ENCODE assay signal across 9 cellular contexts in the genomic region with DNA sequence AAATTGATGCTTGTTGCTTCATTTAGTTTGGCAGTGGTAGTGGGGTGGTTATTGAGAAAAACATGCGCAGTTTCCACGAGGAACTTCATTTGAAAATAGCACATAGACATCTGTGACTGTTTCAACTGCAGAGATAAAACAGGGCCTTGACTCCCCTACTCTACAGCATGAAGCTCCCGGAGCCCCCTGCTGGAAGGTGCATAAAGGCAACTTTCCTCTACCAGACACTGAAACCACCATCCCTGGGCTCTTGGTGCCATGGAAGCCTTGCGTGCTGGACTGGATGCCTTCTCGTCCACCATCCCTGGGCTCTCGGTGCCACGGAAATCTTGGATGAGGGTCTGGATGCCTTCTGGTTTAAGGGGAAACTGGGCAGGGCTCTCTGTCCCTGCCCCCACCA.
DNase-seq lines count a peak whose midpoint lies in the region; ATAC-seq and TF ChIP-seq lines count a peak whose summit lies in the region.
"Had no signal": no experiment of that assay in that cellular context is flagged by ENCODE, and none has a peak within 500 bp of the region (broad histone marks: within the 10 kb centered on the region; RNA-seq: fewer than 3 reads in every experiment).

No MANE protein-coding gene starts in this region.

- H3K4me1 Mint-ChIP-seq in activated CD8-positive, alpha-beta T cell treated with anti-CD3 and anti-CD28 coated beads, Interleukin-2, amount 10 ng/mL, durations not matched to agents 7 days and 5 days (ENCODE audit: low read depth): peaks cover 19% of the 10 kb centered on the region

- WGBS in tibial nerve, 2 donors: 83 to 87% methylated on average over 7 of the region's 7 CpGs

- DNase-seq in EH (ENCODE audit: low read depth): peak; percentile 48
- DNase-seq in LHCN-M2 (ENCODE audit: low read depth): peak; percentile 35
- peak; percentile 68 for DNase-seq in activated CD8-positive, alpha-beta T cell treated with anti-CD3 and anti-CD28 coated beads, Interleukin-2, amount 10 ng/mL, durations not matched to agents 7 days and 5 days
- DNase-seq in fibroblast of the conjunctiva (ENCODE audit: low read depth): peak; percentile 10
- peak; percentile 47 for DNase-seq in stimulated activated CD4-positive, alpha-beta T cell treated with anti-CD3 and anti-CD28 coated beads, Interleukin-4, amount 100 ng/mL, for 1 hour
- no peak for DNase-seq in tibial nerve (ENCODE audit: low spot score in 2 of 2)
- DNase-seq: activated B cell treated with CpG ODN at 0.5 μM for 24 hours had no signal

- H3K4me3 Mint-ChIP-seq in activated CD8-positive, alpha-beta T cell treated with anti-CD3 and anti-CD28 coated beads, Interleukin-2, amount 10 ng/mL, durations not matched to agents 7 days and 5 days: no peak overlapping the region
- H3K4me3 Mint-ChIP-seq: activated B cell treated with CpG ODN at 0.5 μM for 24 hours had no signal

- H3K27me3 ChIP-seq in tibial nerve: no peaks in the 10 kb centered on the region

- TF ChIP-seq CTCF in tibial nerve (IDR thresholded peaks at IDR 0.05): peak in 2 of 5 experiments; percentile 14 to 15

- peak; percentile 79 for ATAC-seq in activated CD8-positive, alpha-beta T cell treated with anti-CD3 and anti-CD28 coated beads, Interleukin-2, amount 10 ng/mL, durations not matched to agents 7 days and 5 days
- ATAC-seq in HG02623 (IDR thresholded peaks at IDR 0.05; ENCODE audit: unreplicated experiment) (no peak), GM18907 (IDR thresholded peaks at IDR 0.05; ENCODE audit: unreplicated experiment) (no peak)

- peaks cover 3% of the 10 kb centered on the region for H3K36me3 Mint-ChIP-seq in activated CD8-positive, alpha-beta T cell treated with anti-CD3 and anti-CD28 coated beads, Interleukin-2, amount 10 ng/mL, durations not matched to agents 7 days and 5 days (ENCODE audit: low read depth)

- H3K4me3 ChIP-seq in tibial nerve: no peak overlapping the region

- H3K9me3 Mint-ChIP-seq in activated CD8-positive, alpha-beta T cell treated with anti-CD3 and anti-CD28 coated beads, Interleukin-2, amount 10 ng/mL, durations not matched to agents 7 days and 5 days (ENCODE audit: insufficient read depth): no peaks in the 10 kb centered on the region

- POLR2A ChIA-PET in activated CD8-positive, alpha-beta T cell treated with anti-CD3 and anti-CD28 coated beads, Interleukin-2, amount 10 ng/mL, durations not matched to agents 7 days and 5 days (lab: Charles Lee): interaction anchor here (1.0 to 1.3 kb wide), 2 partner anchors 9 to 129 kb away, joined by 3 to 4 read pairs; no protein-coding TSS in a partner anchor

- H3K27ac Mint-ChIP-seq in activated CD8-positive, alpha-beta T cell treated with anti-CD3 and anti-CD28 coated beads, Interleukin-2, amount 10 ng/mL, durations not matched to agents 7 days and 5 days: no peak overlapping the region
- H3K27ac Mint-ChIP-seq: activated B cell treated with CpG ODN at 0.5 μM for 24 hours had no signal

- H3K9me3 ChIP-seq in tibial nerve: no peaks in the 10 kb centered on the region

- no peak for TF ChIP-seq POLR2A in tibial nerve (IDR thresholded peaks at IDR 0.05)

- no peaks in the 10 kb centered on the region for H3K4me1 ChIP-seq in tibial nerve

- H3K27ac ChIP-seq in tibial nerve: no peak overlapping the region

- H3K36me3 ChIP-seq in tibial nerve: no peaks in the 10 kb centered on the region

- CTCF ChIA-PET in activated CD8-positive, alpha-beta T cell treated with anti-CD3 and anti-CD28 coated beads, Interleukin-2, amount 10 ng/mL, durations not matched to agents 7 days and 5 days (lab: Charles Lee): interaction anchor here (0.7 to 5.3 kb wide), 22 partner anchors 8 to 631 kb away, joined by 3 to 75 read pairs (median 5); no protein-coding TSS in a partner anchor

- TF ChIP-seq EP300 in tibial nerve (IDR thresholded peaks at IDR 0.05): no peak

- H3K27me3 Mint-ChIP-seq in activated CD8-positive, alpha-beta T cell treated with anti-CD3 and anti-CD28 coated beads, Interleukin-2, amount 10 ng/mL, durations not matched to agents 7 days and 5 days (ENCODE audit: low read depth): peaks cover 7% of the 10 kb centered on the region

Comparison
In these comparisons a context has a peak if more than half of its experiments do, and no peak if none do; other contexts are left out.
1. DNase-seq: peak in EH (single experiment), LHCN-M2 (single experiment), activated CD8-positive, alpha-beta T cell treated with anti-CD3 and anti-CD28 coated beads, Interleukin-2, amount 10 ng/mL, durations not matched to agents 7 days and 5 days (single experiment), fibroblast of the conjunctiva (single experiment) and stimulated activated CD4-positive, alpha-beta T cell treated with anti-CD3 and anti-CD28 coated beads, Interleukin-4, amount 100 ng/mL, for 1 hour (single experiment); none in tibial nerve (0 of 2).